1 cellular context compared by ENCODE assay signal in genomic region chr6:43047998-43048397, GRCh38.
TF ChIP-seq lines count a peak whose summit lies in the region.

No MANE protein-coding gene starts in this region.

TF ChIP-seq in GM12878, 131 proteins besides CTCF, POLR2A, EP300 and RAD21:
- TF ChIP-seq ATF3 (IDR thresholded peaks at IDR 0.05; ENCODE audit: borderline replicate concordance, extremely low read depth, low read depth, low read length) (no peak), PRDM15 (CRISPR knock-in tag; IDR thresholded peaks at IDR 0.05) (no peak), GATAD2B (conservative IDR thresholded peaks at IDR 0.05; ENCODE audit: low read depth) (no peak), CBX3 (IDR thresholded peaks at IDR 0.05; ENCODE audit: borderline replicate concordance, low read depth) (no peak), ATF2 (IDR thresholded peaks at IDR 0.05; ENCODE audit: low read length) (no peak), ZZZ3 (IDR thresholded peaks at IDR 0.05; ENCODE audit: control insufficient read depth, insufficient read length, low read depth) (no peak), CREB1 (IDR thresholded peaks at IDR 0.05; ENCODE audit: low read depth) (no peak), EZH2 (IDR thresholded peaks at IDR 0.05; ENCODE audit: borderline replicate concordance, control insufficient read depth, low read depth, low read length) (no peak), FOXK2 (IDR thresholded peaks at IDR 0.05) (no peak), ZSCAN29 (IDR thresholded peaks at IDR 0.05) (no peak), NFXL1 (IDR thresholded peaks at IDR 0.05; ENCODE audit: borderline replicate concordance) (no peak), ATF7 (IDR thresholded peaks at IDR 0.05; ENCODE audit: low read depth) (no peak), YBX1 (IDR thresholded peaks at IDR 0.05) (no peak), E2F4 (IDR thresholded peaks at IDR 0.05; ENCODE audit: low read depth, low read length) (no peak), TCF12 (IDR thresholded peaks at IDR 0.05; ENCODE audit: low read depth, low read length) (no peak), ZNF24 (IDR thresholded peaks at IDR 0.05) (no peak), ZNF274 (IDR thresholded peaks at IDR 0.05; ENCODE audit: insufficient read depth, insufficient read length) (no peak)
- TF ChIP-seq, protein P1, sequence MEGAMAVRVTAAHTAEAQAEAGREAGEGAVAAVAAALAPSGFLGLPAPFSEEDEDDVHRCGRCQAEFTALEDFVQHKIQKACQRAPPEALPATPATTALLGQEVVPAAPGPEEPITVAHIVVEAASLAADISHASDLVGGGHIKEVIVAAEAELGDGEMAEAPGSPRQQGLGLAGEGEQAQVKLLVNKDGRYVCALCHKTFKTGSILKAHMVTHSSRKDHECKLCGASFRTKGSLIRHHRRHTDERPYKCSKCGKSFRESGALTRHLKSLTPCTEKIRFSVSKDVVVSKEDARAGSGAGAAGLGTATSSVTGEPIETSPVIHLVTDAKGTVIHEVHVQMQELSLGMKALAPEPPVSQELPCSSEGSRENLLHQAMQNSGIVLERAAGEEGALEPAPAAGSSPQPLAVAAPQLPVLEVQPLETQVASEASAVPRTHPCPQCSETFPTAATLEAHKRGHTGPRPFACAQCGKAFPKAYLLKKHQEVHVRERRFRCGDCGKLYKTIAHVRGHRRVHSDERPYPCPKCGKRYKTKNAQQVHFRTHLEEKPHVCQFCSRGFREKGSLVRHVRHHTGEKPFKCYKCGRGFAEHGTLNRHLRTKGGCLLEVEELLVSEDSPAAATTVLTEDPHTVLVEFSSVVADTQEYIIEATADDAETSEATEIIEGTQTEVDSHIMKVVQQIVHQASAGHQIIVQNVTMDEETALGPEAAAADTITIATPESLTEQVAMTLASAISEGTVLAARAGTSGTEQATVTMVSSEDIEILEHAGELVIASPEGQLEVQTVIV (IDR thresholded peaks at IDR 0.05; ENCODE audit: borderline replicate concordance, partially characterized antibody): no peak
- TF ChIP-seq, protein P2, sequence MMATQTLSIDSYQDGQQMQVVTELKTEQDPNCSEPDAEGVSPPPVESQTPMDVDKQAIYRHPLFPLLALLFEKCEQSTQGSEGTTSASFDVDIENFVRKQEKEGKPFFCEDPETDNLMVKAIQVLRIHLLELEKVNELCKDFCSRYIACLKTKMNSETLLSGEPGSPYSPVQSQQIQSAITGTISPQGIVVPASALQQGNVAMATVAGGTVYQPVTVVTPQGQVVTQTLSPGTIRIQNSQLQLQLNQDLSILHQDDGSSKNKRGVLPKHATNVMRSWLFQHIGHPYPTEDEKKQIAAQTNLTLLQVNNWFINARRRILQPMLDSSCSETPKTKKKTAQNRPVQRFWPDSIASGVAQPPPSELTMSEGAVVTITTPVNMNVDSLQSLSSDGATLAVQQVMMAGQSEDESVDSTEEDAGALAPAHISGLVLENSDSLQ (IDR thresholded peaks at IDR 0.05): no peak
- TF ChIP-seq, protein P3, sequence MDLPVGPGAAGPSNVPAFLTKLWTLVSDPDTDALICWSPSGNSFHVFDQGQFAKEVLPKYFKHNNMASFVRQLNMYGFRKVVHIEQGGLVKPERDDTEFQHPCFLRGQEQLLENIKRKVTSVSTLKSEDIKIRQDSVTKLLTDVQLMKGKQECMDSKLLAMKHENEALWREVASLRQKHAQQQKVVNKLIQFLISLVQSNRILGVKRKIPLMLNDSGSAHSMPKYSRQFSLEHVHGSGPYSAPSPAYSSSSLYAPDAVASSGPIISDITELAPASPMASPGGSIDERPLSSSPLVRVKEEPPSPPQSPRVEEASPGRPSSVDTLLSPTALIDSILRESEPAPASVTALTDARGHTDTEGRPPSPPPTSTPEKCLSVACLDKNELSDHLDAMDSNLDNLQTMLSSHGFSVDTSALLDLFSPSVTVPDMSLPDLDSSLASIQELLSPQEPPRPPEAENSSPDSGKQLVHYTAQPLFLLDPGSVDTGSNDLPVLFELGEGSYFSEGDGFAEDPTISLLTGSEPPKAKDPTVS (IDR thresholded peaks at IDR 0.05; ENCODE audit: low read depth, low read length): no peak
